ENCODE assay signal across 12 cellular contexts in the genomic region with DNA sequence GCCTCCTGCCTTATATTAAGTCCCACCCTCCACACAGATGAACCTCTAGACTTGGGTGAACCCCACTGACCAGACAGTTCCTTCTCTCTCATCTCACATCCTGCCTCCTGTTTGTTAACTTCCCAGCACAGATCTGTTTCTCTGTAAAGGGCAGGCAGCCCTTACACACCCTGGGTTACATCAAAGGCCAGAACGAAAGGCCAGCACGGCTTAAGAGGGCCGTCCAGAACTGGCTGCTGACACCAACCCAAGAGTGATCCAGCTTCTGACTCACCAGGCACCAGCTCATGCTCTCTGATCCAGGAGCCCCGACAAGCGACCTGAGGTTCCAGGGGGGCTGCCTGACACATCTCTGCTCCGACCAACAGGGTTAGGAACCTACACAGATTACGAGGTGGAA.
DNase-seq lines count a peak whose midpoint lies in the region; ATAC-seq and TF ChIP-seq lines count a peak whose summit lies in the region.
"Had no signal": no experiment of that assay in that cellular context is flagged by ENCODE, and none has a peak within 500 bp of the region (broad histone marks: within the 10 kb centered on the region; RNA-seq: fewer than 3 reads in every experiment).

No MANE protein-coding gene starts in this region.

- TF ChIP-seq CTCF in tibial artery (IDR thresholded peaks at IDR 0.05) = no peak

- no peak for ATAC-seq in GM21390 (IDR thresholded peaks at IDR 0.05; ENCODE audit: unreplicated experiment)
- no peak for ATAC-seq in activated naive CD8-positive, alpha-beta T cell treated with anti-CD3 and anti-CD28 coated beads, Interleukin-2, amount 50 U/mL, for 24 hours
- ATAC-seq: stimulated activated naive CD8-positive, alpha-beta T cell treated with anti-CD3 and anti-CD28 coated beads, Interleukin-15, amount 100 ng/mL, for 72 hours had no signal

- H3K4me3 Mint-ChIP-seq in activated naive CD8-positive, alpha-beta T cell treated with anti-CD3 and anti-CD28 coated beads, Interleukin-2, amount 50 U/mL, for 24 hours = no peak overlapping the region
- H3K4me3 Mint-ChIP-seq: stimulated activated naive CD8-positive, alpha-beta T cell treated with anti-CD3 and anti-CD28 coated beads, Interleukin-15, amount 100 ng/mL, for 72 hours had no signal

- H3K4me1 Mint-ChIP-seq in activated naive CD8-positive, alpha-beta T cell treated with anti-CD3 and anti-CD28 coated beads, Interleukin-2, amount 50 U/mL, for 24 hours = no peaks in the 10 kb centered on the region

- H3K36me3 ChIP-seq in tibial artery (no peaks in the 10 kb centered on the region), HAP-1 (replicated peaks) (no peaks in the 10 kb centered on the region; the same call in 1 of the 2 replicates)

- in situ Hi-C loops in HAP-1 (cut with MboI; ENCODE audit: low sequenced_read_pairs) = no loop called here

- DNase-seq in LHCN-M2 (ENCODE audit: low read depth) (peak; percentile 58), fibroblast of gingiva (ENCODE audit: low read depth) (peak; percentile 84), mucosa of gallbladder (ENCODE audit: low spot score) (peak; percentile 46), tibial artery (peak; percentile 88 to 93), HAP-1 (ENCODE audit: low spot score in 2 of 2) (no peak), NCI-H2029 treated with DMSO at 0.1 percent for 48 hours (lab: John Stamatoyannopoulos, UW) (no peak)
- no peak for DNase-seq in activated naive CD8-positive, alpha-beta T cell treated with anti-CD3 and anti-CD28 coated beads, Interleukin-2, amount 50 U/mL, for 24 hours
- DNase-seq: activated T-cell treated with anti-CD3 and anti-CD28 coated beads, Interleukin-2, amount 50 U/mL, for 48 hours; NCI-H1694; stimulated activated naive CD8-positive, alpha-beta T cell treated with anti-CD3 and anti-CD28 coated beads, Interleukin-15, amount 100 ng/mL, for 72 hours; T-helper 1 cell had no signal

- H3K9me3 ChIP-seq in tibial artery = no peaks in the 10 kb centered on the region
- no peaks in the 10 kb centered on the region for H3K9me3 ChIP-seq in HAP-1

- peaks cover 16% of the 10 kb centered on the region for H3K27me3 Mint-ChIP-seq in activated naive CD8-positive, alpha-beta T cell treated with anti-CD3 and anti-CD28 coated beads, Interleukin-2, amount 50 U/mL, for 24 hours

- H3K36me3 Mint-ChIP-seq in activated naive CD8-positive, alpha-beta T cell treated with anti-CD3 and anti-CD28 coated beads, Interleukin-2, amount 50 U/mL, for 24 hours (ENCODE audit: low read depth) = no peaks in the 10 kb centered on the region

- H3K4me1 ChIP-seq in tibial artery = peaks cover 0 to 59% (median 17%) of the 10 kb centered on the region in 4 donors
- no peaks in the 10 kb centered on the region; the same call in 1 of the 2 replicates for H3K4me1 ChIP-seq in HAP-1

- no peaks in the 10 kb centered on the region for H3K27me3 ChIP-seq in tibial artery
- no peaks in the 10 kb centered on the region for H3K27me3 ChIP-seq in HAP-1 (ENCODE audit: low read depth)

- H3K9me3 Mint-ChIP-seq in activated naive CD8-positive, alpha-beta T cell treated with anti-CD3 and anti-CD28 coated beads, Interleukin-2, amount 50 U/mL, for 24 hours = peaks cover 6% of the 10 kb centered on the region

- H3K27ac Mint-ChIP-seq in activated naive CD8-positive, alpha-beta T cell treated with anti-CD3 and anti-CD28 coated beads, Interleukin-2, amount 50 U/mL, for 24 hours = no peak overlapping the region

- H3K4me3 ChIP-seq in tibial artery = peak overlapping the region; percentile 27 to 28
- H3K4me3 ChIP-seq in HAP-1 = no peak overlapping the region

- intact Hi-C loops in tibial artery (cut with DNase I; ENCODE audit: low total_unique reads) = no loop called here

- peak overlapping the region; percentile 81 to 87 for H3K27ac ChIP-seq in tibial artery

Comparison
In these comparisons a context has a peak if more than half of its experiments do, and no peak if none do; other contexts are left out.
1. DNase-seq: peak in LHCN-M2 (single experiment), fibroblast of gingiva (single experiment), mucosa of gallbladder (single experiment) and tibial artery (2 of 2); none in HAP-1 (0 of 2), NCI-H2029 treated with DMSO at 0.1 percent for 48 hours (single experiment) and activated naive CD8-positive, alpha-beta T cell treated with anti-CD3 and anti-CD28 coated beads, Interleukin-2, amount 50 U/mL, for 24 hours (single experiment).